ENCODE assay signal across 13 cellular contexts in genomic region chrX:107730991-107731766, GRCh38. TPM values are rescaled to one million over a fixed set of nuclear protein-coding genes. Genes with fewer than 3 reads are reported as not detected.
A peak's percentile ranks its signal among the peaks of the same experiment; 100 is the strongest.
DNase-seq lines count a peak whose midpoint lies in the region; ATAC-seq and TF ChIP-seq lines count a peak whose summit lies in the region.
"Had no signal": no experiment of that assay in that cellular context is flagged by ENCODE, and none has a peak within 500 bp of the region (broad histone marks: within the 10 kb centered on the region; RNA-seq: fewer than 3 reads in every experiment).

No MANE protein-coding gene starts in this region.

- H3K27me3 ChIP-seq in cardiac muscle cell (no peaks in the 10 kb centered on the region), endodermal cell (ENCODE audit: control insufficient read depth, insufficient read depth, low read length, poor library complexity, severe bottlenecking) (peaks cover 6% of the 10 kb centered on the region)

- H3K36me3 Mint-ChIP-seq in type B pancreatic cell (no peaks in the 10 kb centered on the region), endodermal cell (ENCODE audit: low read depth) (no peaks in the 10 kb centered on the region)

- H3K9ac ChIP-seq in endodermal cell (ENCODE audit: extremely low read depth, low read length, poor library complexity, severe bottlenecking), result no peak overlapping the region

- intact Hi-C loops in left ventricle myocardium superior (cut with micrococcal nuclease), result no loop called here

- peak overlapping the region; percentile 79 for H3K27ac ChIP-seq in cardiac muscle cell
- H3K27ac ChIP-seq in mesodermal cell (ENCODE audit: low read depth, low read length, severe bottlenecking), result peak overlapping the region; percentile 36
- H3K27ac ChIP-seq in endodermal cell (ENCODE audit: low read depth, low read length), result no peak overlapping the region

- TF ChIP-seq CTCF in cardiac muscle cell (IDR thresholded peaks at IDR 0.05; ENCODE audit: low read depth, low read length), result no peak
- no peak for TF ChIP-seq CTCF in type B pancreatic cell (conservative IDR thresholded peaks at IDR 0.05)
- no peak for TF ChIP-seq CTCF in endodermal cell (conservative IDR thresholded peaks at IDR 0.05)

- no peak for ATAC-seq in left ventricle myocardium superior
- ATAC-seq: stimulated activated naive CD8-positive, alpha-beta T cell treated with anti-CD3 and anti-CD28 coated beads, Interleukin-15, amount 100 ng/mL, for 72 hours had no signal

- no peak overlapping the region for H3K4me3 Mint-ChIP-seq in type B pancreatic cell
- no peak overlapping the region for H3K4me3 Mint-ChIP-seq in endodermal cell
- H3K4me3 Mint-ChIP-seq: stimulated activated naive CD8-positive, alpha-beta T cell treated with anti-CD3 and anti-CD28 coated beads, Interleukin-15, amount 100 ng/mL, for 72 hours had no signal

- H3K4me1 ChIP-seq in cardiac muscle cell (ENCODE audit: low read depth), result peaks cover 67% of the 10 kb centered on the region
- H3K4me1 ChIP-seq in mesodermal cell (ENCODE audit: control insufficient read depth, insufficient read depth, low read length, poor library complexity, severe bottlenecking), result peaks cover 14% of the 10 kb centered on the region
- no peaks in the 10 kb centered on the region for H3K4me1 ChIP-seq in endodermal cell (ENCODE audit: control insufficient read depth, insufficient read depth, low read length)

- H3K4me3 ChIP-seq in cardiac muscle cell (no peak overlapping the region), mesodermal cell (ENCODE audit: extremely low read depth, insufficient read depth, low read length, poor library complexity, severe bottlenecking) (no peak overlapping the region), endodermal cell (ENCODE audit: low read length) (no peak overlapping the region)

- peaks cover 4% of the 10 kb centered on the region for H3K9me3 Mint-ChIP-seq in type B pancreatic cell
- H3K9me3 Mint-ChIP-seq in endodermal cell, result peaks cover 7% of the 10 kb centered on the region
- H3K9me3 Mint-ChIP-seq: stimulated activated naive CD8-positive, alpha-beta T cell treated with anti-CD3 and anti-CD28 coated beads, Interleukin-15, amount 100 ng/mL, for 72 hours had no signal

- H3K9me3 ChIP-seq in cardiac muscle cell (ENCODE audit: low read depth) (no peaks in the 10 kb centered on the region), mesodermal cell (ENCODE audit: control insufficient read depth, low read length) (no peaks in the 10 kb centered on the region), endodermal cell (ENCODE audit: control insufficient read depth, low read length) (no peaks in the 10 kb centered on the region)

- H3K27ac Mint-ChIP-seq in type B pancreatic cell, result peak overlapping the region; percentile 14
- H3K27ac Mint-ChIP-seq in endodermal cell, result no peak overlapping the region
- H3K27ac Mint-ChIP-seq: stimulated activated naive CD8-positive, alpha-beta T cell treated with anti-CD3 and anti-CD28 coated beads, Interleukin-15, amount 100 ng/mL, for 72 hours had no signal

- H3K4me1 Mint-ChIP-seq in type B pancreatic cell (ENCODE audit: unreplicated experiment) (peaks cover 29% of the 10 kb centered on the region), endodermal cell (peaks cover 36% of the 10 kb centered on the region)

- H3K27me3 Mint-ChIP-seq in type B pancreatic cell (no peaks in the 10 kb centered on the region), endodermal cell (ENCODE audit: insufficient read depth) (peaks cover 47% of the 10 kb centered on the region)
- H3K27me3 Mint-ChIP-seq: stimulated activated naive CD8-positive, alpha-beta T cell treated with anti-CD3 and anti-CD28 coated beads, Interleukin-15, amount 100 ng/mL, for 72 hours had no signal

- DNase-seq in cardiac muscle cell (ENCODE audit: low read depth in 1 of 2, low spot score in 1 of 2), result no peak
- no peak for DNase-seq in left ventricle myocardium superior
- peak; percentile 45 to 79 for DNase-seq in dermis microvascular lymphatic vessel endothelial cell (ENCODE audit: low read depth in 2 of 2)
- no peak for DNase-seq in type B pancreatic cell (ENCODE audit: extremely low spot score, unreplicated experiment)
- no peak for DNase-seq in endodermal cell
- no peak for DNase-seq in T1000 (lab: John Stamatoyannopoulos, UW)
- DNase-seq in ecto neural progenitor cell (ENCODE audit: low spot score), result no peak
- DNase-seq: activated CD8-positive, alpha-beta memory T cell treated with anti-CD3 and anti-CD28 coated beads, Interleukin-2, amount 50 U/mL, for 4 hours; stimulated activated CD4-positive, alpha-beta T cell treated with anti-CD3 and anti-CD28 coated beads, Interleukin-4, amount 100 ng/mL, for 1 hour; stimulated activated naive CD8-positive, alpha-beta T cell treated with anti-CD3 and anti-CD28 coated beads, Interleukin-15, amount 100 ng/mL, for 72 hours had no signal

- 43 to 75% methylated on average over 2 to 4 of the region's 9 CpGs for WGBS in mesodermal cell (ENCODE audit: insufficient coverage in 2 of 2), 2 experiments
- 78 to 84% methylated on average over 3 to 9 of the region's 9 CpGs for WGBS in endodermal cell (ENCODE audit: insufficient coverage in 1 of 2, insufficient read length in 1 of 2), 2 experiments

- H3K36me3 ChIP-seq in cardiac muscle cell, result no peaks in the 10 kb centered on the region
- no peaks in the 10 kb centered on the region for H3K36me3 ChIP-seq in mesodermal cell (ENCODE audit: control insufficient read depth, insufficient read depth, low read length)
- no peaks in the 10 kb centered on the region for H3K36me3 ChIP-seq in endodermal cell (ENCODE audit: control insufficient read depth, insufficient read depth, low read length)

RNA-seq across cellular contexts. Expression of gene TSC22D3, which starts 44.4 kb away (rescaled TPM):
- total RNA-seq in cardiac muscle cell (297 and 320 TPM in 2 replicates), left ventricle myocardium superior (63.3 TPM), dermis microvascular lymphatic vessel endothelial cell (15.0 and 22.8 TPM in 2 replicates), type B pancreatic cell (ENCODE audit: low replicate concordance) (21.0 and 34.2 TPM in 2 replicates), endodermal cell (10 to 100 TPM in 1 of 2 donors, 1 to 10 TPM in 1; 9.9 to 10.5 TPM)
- polyA plus RNA-seq in cardiac muscle cell, result 235 and 253 TPM in 2 replicates
- 64.3 TPM for polyA plus RNA-seq in mesodermal cell (2013, experiment 1 of 2)
- polyA plus RNA-seq in mesodermal cell (2013, experiment 2 of 2), result 45.6 TPM
- 28.2 TPM for polyA plus RNA-seq in endodermal cell (2013, experiment 1 of 2)
- polyA plus RNA-seq in endodermal cell (2013, experiment 2 of 2), result 22.4 TPM

RNA-seq across cellular contexts. Expression of gene NCBP2L, which starts 46.4 kb away (rescaled TPM):
- total RNA-seq in cardiac muscle cell (0.11 TPM in 1 of 2 replicates, not detected in the other), left ventricle myocardium superior (not detected), dermis microvascular lymphatic vessel endothelial cell (not detected in 2 replicates), type B pancreatic cell (ENCODE audit: low replicate concordance) (not detected in 2 replicates), endodermal cell (not detected)
- polyA plus RNA-seq in cardiac muscle cell, result 0.11 and 0.16 TPM in 2 replicates
- not detected for polyA plus RNA-seq in mesodermal cell (2013, experiment 1 of 2)
- polyA plus RNA-seq in mesodermal cell (2013, experiment 2 of 2), result not detected
- not detected for polyA plus RNA-seq in endodermal cell (2013, experiment 1 of 2)
- polyA plus RNA-seq in endodermal cell (2013, experiment 2 of 2), result not detected
- total RNA-seq: fibroblast of lung, kidney epithelial cell had no signal
- polyA plus RNA-seq: fibroblast of lung had no signal

Comparison
In these comparisons a context has a peak if more than half of its experiments do, and no peak if none do; other contexts are left out.
1. DNase-seq: peak in dermis microvascular lymphatic vessel endothelial cell (2 of 2); none in cardiac muscle cell (0 of 2), left ventricle myocardium superior (single experiment), type B pancreatic cell (single experiment), endodermal cell (single experiment), T1000 (single experiment) and ecto neural progenitor cell (single experiment).